Comparison of ENCODE assay signal across 8 cellular contexts in genomic region chr10:103053659-103054581, GRCh38.
DNase-seq lines count a peak whose midpoint lies in the region; ATAC-seq, FAIRE-seq and TF ChIP-seq lines count a peak whose summit lies in the region.

No MANE protein-coding gene starts in this region.

- no peak for TF ChIP-seq POLR2A in GM12891 (IDR thresholded peaks at IDR 0.05; ENCODE audit: low read depth, low read length)

- H3K36me3 Mint-ChIP-seq in activated T-helper 17 cell treated with anti-CD3 and anti-CD28 coated beads, Interleukin-2, amount 50 U/mL, for 72 hours (ENCODE audit: low read depth): no peaks in the 10 kb centered on the region
- peaks cover 15% of the 10 kb centered on the region for H3K36me3 Mint-ChIP-seq in nephron progenitor cell (ENCODE audit: low read depth)

- ATAC-seq in HG02571 (IDR thresholded peaks at IDR 0.05; ENCODE audit: unreplicated experiment): peak; percentile 62
- peak; percentile 89 for ATAC-seq in activated T-helper 17 cell treated with anti-CD3 and anti-CD28 coated beads, Interleukin-2, amount 50 U/mL, for 72 hours (replicated peaks)
- no peak for ATAC-seq in HG03469 (IDR thresholded peaks at IDR 0.05; ENCODE audit: unreplicated experiment)

- H3K9me3 Mint-ChIP-seq in activated T-helper 17 cell treated with anti-CD3 and anti-CD28 coated beads, Interleukin-2, amount 50 U/mL, for 72 hours: no peaks in the 10 kb centered on the region
- H3K9me3 Mint-ChIP-seq in nephron progenitor cell: no peaks in the 10 kb centered on the region

- no peaks in the 10 kb centered on the region for H3K27me3 Mint-ChIP-seq in activated T-helper 17 cell treated with anti-CD3 and anti-CD28 coated beads, Interleukin-2, amount 50 U/mL, for 72 hours
- H3K27me3 Mint-ChIP-seq in nephron progenitor cell (ENCODE audit: low read depth, poor library complexity): peaks cover 7% of the 10 kb centered on the region

- H3K4me3 ChIP-seq in fibroblast of mammary gland (ENCODE audit: control insufficient read depth, low read depth, low read length): peak overlapping the region; percentile 16

- TF ChIP-seq CTCF in fibroblast of mammary gland (conservative IDR thresholded peaks at IDR 0.05; ENCODE audit: control insufficient read depth, insufficient read depth, low read depth, low read length) (peak; percentile 59), nephron progenitor cell (IDR thresholded peaks at IDR 0.05) (no peak)

- no peak overlapping the region for H3K27ac ChIP-seq in substantia nigra (ENCODE audit: low read depth, low read length, poor library complexity, severe bottlenecking)

- peak; percentile 92 for FAIRE-seq in GM12891 (lab: Jason Lieb, UNC)

- peaks cover 14% of the 10 kb centered on the region for H3K4me1 Mint-ChIP-seq in activated T-helper 17 cell treated with anti-CD3 and anti-CD28 coated beads, Interleukin-2, amount 50 U/mL, for 72 hours
- peaks cover 19% of the 10 kb centered on the region for H3K4me1 Mint-ChIP-seq in nephron progenitor cell

- H3K27ac Mint-ChIP-seq in activated T-helper 17 cell treated with anti-CD3 and anti-CD28 coated beads, Interleukin-2, amount 50 U/mL, for 72 hours: peak overlapping the region; percentile 88
- no peak overlapping the region for H3K27ac Mint-ChIP-seq in nephron progenitor cell

- peak overlapping the region; percentile 84 for H3K4me3 Mint-ChIP-seq in activated T-helper 17 cell treated with anti-CD3 and anti-CD28 coated beads, Interleukin-2, amount 50 U/mL, for 72 hours
- H3K4me3 Mint-ChIP-seq in nephron progenitor cell: peak overlapping the region; percentile 63

- DNase-seq in GM12891 (ENCODE audit: insufficient read length, low spot score) (no peak), NCI-H526 treated with DMSO at 0.1 percent for 48 hours (lab: John Stamatoyannopoulos, UW) (peak; percentile 65), fibroblast of mammary gland (ENCODE audit: low read depth) (peak; percentile 81), nephron progenitor cell (peak; percentile 35), substantia nigra (lab: John Stamatoyannopoulos, UW) (peak in 37 of 49 donors; percentile 6 to 68 (median 35))

TF ChIP-seq in GM12891, 5 proteins besides CTCF, POLR2A, EP300 and RAD21:
- TF ChIP-seq SPI1 (IDR thresholded peaks at IDR 0.05; ENCODE audit: low read depth, low read length) (no peak), POU2F2 (IDR thresholded peaks at IDR 0.05; ENCODE audit: low read depth, low read length) (peak; percentile 64; the same call in 1 of the 2 replicates)
